Comparison of ENCODE assay signal across 23 cellular contexts in the genomic region with DNA sequence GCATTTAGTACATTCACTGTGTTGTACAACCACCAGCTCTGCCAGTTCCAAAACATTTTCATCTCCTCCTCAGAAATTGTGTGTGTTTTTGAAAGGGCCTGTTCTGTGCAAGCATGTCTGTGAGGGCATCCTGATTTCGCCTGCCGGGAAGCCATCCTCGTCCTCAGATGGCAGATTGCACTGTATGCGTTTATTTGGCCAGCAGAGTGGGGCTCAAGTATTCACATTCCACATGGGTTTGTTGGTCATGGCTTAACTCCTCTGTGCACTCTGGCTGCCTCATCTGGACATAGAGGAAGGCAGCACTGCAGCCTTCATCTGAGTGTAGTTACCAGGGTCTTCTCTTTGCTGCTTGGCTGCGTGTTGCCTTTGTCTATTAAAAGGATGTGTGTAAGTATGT. TPM values are rescaled to one million over a fixed set of nuclear protein-coding genes. Genes with fewer than 3 reads are reported as not detected.
DNase-seq lines count a peak whose midpoint lies in the region; ATAC-seq and TF ChIP-seq lines count a peak whose summit lies in the region.
"Had no signal": no experiment of that assay in that cellular context is flagged by ENCODE, and none has a peak within 500 bp of the region (broad histone marks: within the 10 kb centered on the region; RNA-seq: fewer than 3 reads in every experiment).

No MANE protein-coding gene starts in this region.

- H3K27ac ChIP-seq in BLaER1 treated with 17β-estradiol and CSF1 and Interleukin-3, amounts not matched to agents 10 nM and 100 nM = no peak overlapping the region
- H3K27ac ChIP-seq in osteoblast (ENCODE audit: low read depth, low read length) = no peak overlapping the region
- H3K27ac ChIP-seq: C4-2B, WERI-Rb-1 had no signal

- peaks cover 0 to 7% (median 0%) of the 10 kb centered on the region in 11 experiments; a peak in 3 of 22 replicates for H3K9me3 ChIP-seq in BLaER1 treated with 17β-estradiol and CSF1 and Interleukin-3, amounts not matched to agents 10 nM and 100 nM (replicated peaks in 1 of 11)
- H3K9me3 ChIP-seq in osteoblast (ENCODE audit: low read depth, low read length) = no peaks in the 10 kb centered on the region

- no peak for ATAC-seq in central memory CD8-positive, alpha-beta T cell (replicated peaks; ENCODE audit: extremely low read depth, poor library complexity, severe bottlenecking)
- ATAC-seq in GM18907 (IDR thresholded peaks at IDR 0.05; ENCODE audit: unreplicated experiment) = no peak
- no peak for ATAC-seq in GM19324 (IDR thresholded peaks at IDR 0.05; ENCODE audit: low FRiP score, unreplicated experiment)
- ATAC-seq: activated CD8-positive, alpha-beta memory T cell treated with anti-CD3 and anti-CD28 coated beads, Interleukin-2, amount 10 ng/mL, durations not matched to agents 7 days and 5 days; activated T-cell treated with anti-CD3 and anti-CD28 coated beads, Interleukin-2, amount 50 U/mL, for 72 hours; naive thymus-derived CD4-positive, alpha-beta T cell had no signal

- H3K79me2 ChIP-seq in osteoblast (ENCODE audit: insufficient read depth, low read length) = peaks cover 95% of the 10 kb centered on the region

- H3K36me3 ChIP-seq in BLaER1 treated with 17β-estradiol and CSF1 and Interleukin-3, amounts not matched to agents 10 nM and 100 nM = peaks cover 5 to 89% (median 51%) of the 10 kb centered on the region in 11 experiments; a peak in 20 of 22 replicates
- H3K36me3 ChIP-seq in osteoblast (ENCODE audit: insufficient read depth, low read length) = peaks cover 29% of the 10 kb centered on the region
- H3K36me3 ChIP-seq: WERI-Rb-1 had no signal

- peaks cover 74 to 95% (median 83%) of the 10 kb centered on the region in 10 experiments for H3K4me1 ChIP-seq in BLaER1 treated with 17β-estradiol and CSF1 and Interleukin-3, amounts not matched to agents 10 nM and 100 nM
- H3K4me1 ChIP-seq in osteoblast (ENCODE audit: insufficient read depth, low read length) = peaks cover 7% of the 10 kb centered on the region

- peak overlapping the region; percentile 16 to 93 (median 47); a peak in 20 of 22 replicates for H3K4me2 ChIP-seq in BLaER1 treated with 17β-estradiol and CSF1 and Interleukin-3, amounts not matched to agents 10 nM and 100 nM
- H3K4me2 ChIP-seq in osteoblast (ENCODE audit: insufficient read depth, low read length) = no peak overlapping the region

- no peak overlapping the region for H3K9ac ChIP-seq in BLaER1 treated with 17β-estradiol and CSF1 and Interleukin-3, amounts not matched to agents 10 nM and 100 nM

- H3K36me3 Mint-ChIP-seq in IgD-negative memory B cell = peaks cover 8% of the 10 kb centered on the region
- peaks cover 2% of the 10 kb centered on the region for H3K36me3 Mint-ChIP-seq in central memory CD8-positive, alpha-beta T cell (ENCODE audit: insufficient read depth)

- H4K20me1 ChIP-seq in BLaER1 treated with 17β-estradiol and CSF1 and Interleukin-3, amounts not matched to agents 10 nM and 100 nM = peaks cover 4 to 100% (median 72%) of the 10 kb centered on the region in 11 experiments; a peak in 18 of 22 replicates
- peaks cover 82% of the 10 kb centered on the region for H4K20me1 ChIP-seq in osteoblast (ENCODE audit: insufficient read depth, low read length)

- no peaks in the 10 kb centered on the region for H3K27me3 ChIP-seq in BLaER1 treated with 17β-estradiol and CSF1 and Interleukin-3, amounts not matched to agents 10 nM and 100 nM
- H3K27me3 ChIP-seq in osteoblast (ENCODE audit: insufficient read depth, low read length) = no peaks in the 10 kb centered on the region

- peaks cover 63 to 89% (median 81%) of the 10 kb centered on the region in 3 donors for H3K4me1 Mint-ChIP-seq in IgD-negative memory B cell
- peaks cover 75% of the 10 kb centered on the region for H3K4me1 Mint-ChIP-seq in central memory CD8-positive, alpha-beta T cell

- H3K4me3 Mint-ChIP-seq in IgD-negative memory B cell = peak overlapping the region; percentile 0 to 87 (median 18)
- H3K4me3 Mint-ChIP-seq in central memory CD8-positive, alpha-beta T cell = peak overlapping the region; percentile 17
- H3K4me3 Mint-ChIP-seq: activated CD8-positive, alpha-beta memory T cell treated with anti-CD3 and anti-CD28 coated beads, Interleukin-2, amount 10 ng/mL, durations not matched to agents 7 days and 5 days; activated T-cell treated with anti-CD3 and anti-CD28 coated beads, Interleukin-2, amount 50 U/mL, for 72 hours; brain had no signal

- no peaks in the 10 kb centered on the region for H3K27me3 Mint-ChIP-seq in IgD-negative memory B cell
- H3K27me3 Mint-ChIP-seq in central memory CD8-positive, alpha-beta T cell = no peaks in the 10 kb centered on the region
- H3K27me3 Mint-ChIP-seq: activated CD8-positive, alpha-beta memory T cell treated with anti-CD3 and anti-CD28 coated beads, Interleukin-2, amount 10 ng/mL, durations not matched to agents 7 days and 5 days; naive thymus-derived CD4-positive, alpha-beta T cell had no signal

- no peaks in the 10 kb centered on the region for H3K9me3 Mint-ChIP-seq in IgD-negative memory B cell
- H3K9me3 Mint-ChIP-seq in central memory CD8-positive, alpha-beta T cell = no peaks in the 10 kb centered on the region
- H3K9me3 Mint-ChIP-seq: activated T-cell treated with anti-CD3 and anti-CD28 coated beads, Interleukin-2, amount 50 U/mL, for 72 hours; naive thymus-derived CD4-positive, alpha-beta T cell had no signal

- no peak for TF ChIP-seq CTCF in osteoblast (IDR thresholded peaks at IDR 0.05; ENCODE audit: extremely low read depth, low read depth, low read length)

- H3K4me3 ChIP-seq in BLaER1 treated with 17β-estradiol and CSF1 and Interleukin-3, amounts not matched to agents 10 nM and 100 nM = no peak overlapping the region
- no peak overlapping the region for H3K4me3 ChIP-seq in osteoblast (ENCODE audit: insufficient read depth, low read length)

- no peak for DNase-seq in central memory CD8-positive, alpha-beta T cell (ENCODE audit: low spot score in 2 of 2)
- DNase-seq in osteoblast (ENCODE audit: insufficient read length, low spot score, missing footprints) = peak; percentile 29
- no peak for DNase-seq in middle frontal gyrus (ENCODE audit: extremely low spot score, low spot score)
- no peak for DNase-seq in effector CD8-positive, alpha-beta T cell (lab: John Stamatoyannopoulos, UW)
- DNase-seq: activated CD4-positive, alpha-beta T cell treated with anti-CD3 and anti-CD28 coated beads, Interleukin-2, amount 50 U/mL, for 1 hour; activated CD8-positive, alpha-beta memory T cell treated with anti-CD3 and anti-CD28 coated beads, Interleukin-2, amount 10 ng/mL, durations not matched to agents 7 days and 5 days; activated naive CD4-positive, alpha-beta T cell treated with Interleukin-2 at 50 U/mL for 16 hours; activated T-cell treated with anti-CD3 and anti-CD28 coated beads, Interleukin-2, amount 50 U/mL, for 72 hours; Calu3; effector CD4-positive, alpha-beta T cell; HCEC 1CT; naive thymus-derived CD4-positive, alpha-beta T cell; SHP77; stimulated activated CD4-positive, alpha-beta T cell treated with anti-CD3 and anti-CD28 coated beads, Interleukin-12 subunit alpha, Interleukin-12 subunit beta, amount 100 ng/mL, for 4 hours; stimulated activated CD4-positive, alpha-beta T cell treated with anti-CD3 and anti-CD28 coated beads, Interleukin-4, amount 100 ng/mL, for 1 hour; T1000; WERI-Rb-1 had no signal

- peak overlapping the region in 2 of 3 donors; percentile 82 to 83 for H3K27ac Mint-ChIP-seq in IgD-negative memory B cell
- no peak overlapping the region for H3K27ac Mint-ChIP-seq in central memory CD8-positive, alpha-beta T cell (ENCODE audit: low read depth)
- H3K27ac Mint-ChIP-seq: activated CD8-positive, alpha-beta memory T cell treated with anti-CD3 and anti-CD28 coated beads, Interleukin-2, amount 10 ng/mL, durations not matched to agents 7 days and 5 days; activated T-cell treated with anti-CD3 and anti-CD28 coated beads, Interleukin-2, amount 50 U/mL, for 72 hours had no signal

- H2AFZ ChIP-seq in osteoblast (ENCODE audit: low read length) = no peak overlapping the region

RNA-seq across cellular contexts. Expression of a gene that starts 22.0 kb away (rescaled TPM):
- 11.6 TPM for polyA plus RNA-seq in IgD-negative memory B cell
- total RNA-seq in osteoblast = 5.9 and 6.5 TPM in 2 replicates

RNA-seq across cellular contexts. Expression of a gene that starts 22.1 kb away (rescaled TPM):
- polyA plus RNA-seq in IgD-negative memory B cell = 8.0 TPM
- 137 and 163 TPM in 2 replicates for total RNA-seq in osteoblast

RNA-seq across cellular contexts. Expression of a gene that starts 52.5 kb away (rescaled TPM):
- 13.4 TPM for polyA plus RNA-seq in IgD-negative memory B cell
- total RNA-seq in osteoblast = 16.5 and 16.6 TPM in 2 replicates

RNA-seq across cellular contexts. Expression of a gene that starts 52.7 kb away (rescaled TPM):
- 15.5 TPM for polyA plus RNA-seq in IgD-negative memory B cell
- total RNA-seq in osteoblast = 28.6 and 29.2 TPM in 2 replicates
